Comparison of ENCODE assay signal across 16 cellular contexts in the genomic region with DNA sequence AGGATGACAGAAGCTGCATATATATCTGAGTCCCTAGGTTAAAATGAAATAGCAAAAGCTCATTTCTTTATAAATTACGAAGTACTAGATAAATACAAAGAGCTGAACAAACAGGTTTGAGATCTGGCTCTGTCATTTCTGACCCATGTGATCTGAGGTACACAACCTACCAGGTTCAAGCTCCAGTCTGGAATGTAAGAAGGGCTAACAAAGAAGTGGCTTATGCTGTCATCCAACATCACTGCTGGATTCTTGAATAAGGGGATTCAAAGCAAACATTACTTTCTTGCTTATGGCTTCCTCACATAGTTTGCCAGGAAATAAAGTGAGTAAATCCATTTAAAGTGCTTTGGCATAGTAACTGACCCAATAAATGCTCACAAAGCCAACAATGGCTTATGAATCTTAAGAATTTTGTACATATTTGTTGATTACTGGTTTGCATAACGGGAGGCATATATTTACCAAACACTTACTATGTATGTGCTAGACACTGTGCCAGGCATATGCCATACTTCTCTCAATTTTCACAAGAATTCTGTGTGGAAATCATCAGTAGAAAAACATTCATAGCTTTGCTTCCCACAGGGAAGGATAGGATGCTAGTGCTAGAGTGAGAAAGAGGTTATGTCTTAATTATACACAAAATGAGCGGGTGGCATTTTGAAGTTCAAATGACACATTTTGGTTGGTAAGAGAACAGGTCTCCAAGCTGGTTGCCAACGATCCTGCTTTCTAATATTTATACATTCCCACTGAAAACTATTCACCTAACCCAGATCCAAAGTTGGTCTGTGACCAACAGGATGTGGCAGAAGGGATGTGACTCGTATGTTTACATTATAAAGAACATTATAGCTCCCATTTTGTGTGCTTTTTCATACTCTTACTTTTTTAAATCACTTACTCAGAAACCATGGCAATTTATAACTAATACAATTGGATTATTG. TPM values are rescaled to one million over a fixed set of nuclear protein-coding genes. Genes with fewer than 3 reads are reported as not detected.
DNase-seq lines count a peak whose midpoint lies in the region; ATAC-seq and TF ChIP-seq lines count a peak whose summit lies in the region.
"Had no signal": no experiment of that assay in that cellular context is flagged by ENCODE, and none has a peak within 500 bp of the region (broad histone marks: within the 10 kb centered on the region; RNA-seq: fewer than 3 reads in every experiment).

No MANE protein-coding gene starts in this region.

- dilution Hi-C loops in mammary epithelial cell (cut with HindIII; ENCODE audit: low sequenced_read_pairs) = no loop called here

- no peak for ATAC-seq in omental fat pad (ENCODE audit: low FRiP score)
- ATAC-seq: gastroesophageal sphincter, mucosa of descending colon, Right ventricle myocardium inferior had no signal

- H3K27me3 ChIP-seq in mammary epithelial cell (ENCODE audit: insufficient read depth, low read length) (no peaks in the 10 kb centered on the region), colonic mucosa (no peaks in the 10 kb centered on the region)
- H3K27me3 ChIP-seq: gastroesophageal sphincter had no signal

- no peak overlapping the region for H2AFZ ChIP-seq in mammary epithelial cell (ENCODE audit: low read depth, low read length)

- WGBS in mammary epithelial cell (ENCODE audit: low coverage, missing lambda C conversion rate) = 76% methylated on average over 5 of the region's 5 CpGs

- CTCF ChIA-PET in mammary epithelial cell (lab: Charles Lee; ENCODE audit: low non-redundant PET) = no interaction called here

- peak; percentile 26 for DNase-seq in EL
- DNase-seq in LHCN-M2 (ENCODE audit: low read depth) = peak; percentile 46
- DNase-seq in mammary epithelial cell = peak; percentile 58
- DNase-seq in non-pigmented ciliary epithelial cell (ENCODE audit: low read depth) = peak; percentile 11
- DNase-seq in colonic mucosa = no peak
- DNase-seq in omental fat pad (ENCODE audit: low spot score) = no peak
- no peak for DNase-seq in DMS 273 treated with DMSO at 0.1 percent for 48 hours (lab: John Stamatoyannopoulos, UW)
- DNase-seq: activated CD4-positive, alpha-beta T cell treated with anti-CD3 and anti-CD28 coated beads, Interleukin-2, amount 50 U/mL, for 48 hours; DMS79; immature natural killer cell; Kasumi-1; mucosa of descending colon; NCI-H2081; T1000 had no signal

- no TSS peak for BruUV-seq in mammary epithelial cell (replicated peaks; lab: Mats Ljungman, UMichigan)

- H3K36me3 ChIP-seq in mammary epithelial cell (ENCODE audit: insufficient read depth, low read length) = peaks cover 9% of the 10 kb centered on the region
- H3K36me3 ChIP-seq in colonic mucosa = no peaks in the 10 kb centered on the region

- intact Hi-C loops in mammary epithelial cell (cut with micrococcal nuclease) = no loop called here
- intact Hi-C loops in colonic mucosa (cut with DNase I) = no loop called here

- peaks cover 18% of the 10 kb centered on the region for H3K4me1 ChIP-seq in mammary epithelial cell (ENCODE audit: insufficient read depth, low read length)
- H3K4me1 ChIP-seq in colonic mucosa = no peaks in the 10 kb centered on the region

- no peaks in the 10 kb centered on the region for H4K20me1 ChIP-seq in mammary epithelial cell (ENCODE audit: insufficient read depth, low read length)

- in situ Hi-C loops in mammary epithelial cell (cut with MboI; ENCODE audit: low sequenced_read_pairs in 2 of 2) = no loop called here

- no peak for TF ChIP-seq CTCF in mammary epithelial cell (conservative IDR thresholded peaks at IDR 0.05 in 1 of 2, IDR thresholded peaks at IDR 0.05 in 1 of 2; ENCODE audit: extremely low read depth in 1 of 2, insufficient read depth in 1 of 2, low read depth in 1 of 2, low read length in 2 of 2)
- TF ChIP-seq CTCF in colonic mucosa (IDR thresholded peaks at IDR 0.05) = no peak
- TF ChIP-seq CTCF in omental fat pad (IDR thresholded peaks at IDR 0.05) = no peak

- H3K9me3 ChIP-seq in mammary epithelial cell (replicated peaks; ENCODE audit: insufficient read depth, low read length) = no peaks in the 10 kb centered on the region
- no peaks in the 10 kb centered on the region for H3K9me3 ChIP-seq in colonic mucosa
- H3K9me3 ChIP-seq: gastroesophageal sphincter, mucosa of descending colon had no signal

- peak overlapping the region; percentile 31 for H3K4me2 ChIP-seq in mammary epithelial cell (ENCODE audit: insufficient read depth, low read depth, low read length)

- H3K27ac ChIP-seq in mammary epithelial cell (ENCODE audit: insufficient read depth, low read depth, low read length) (peak overlapping the region; percentile 70), colonic mucosa (no peak overlapping the region)
- H3K27ac ChIP-seq: gastroesophageal sphincter had no signal

- H3K4me3 ChIP-seq in mammary epithelial cell (replicated peaks in 1 of 3; ENCODE audit: insufficient read depth in 1 of 3, low read depth in 2 of 3, low read length in 3 of 3) = no peak overlapping the region
- no peak overlapping the region for H3K4me3 ChIP-seq in colonic mucosa
- H3K4me3 ChIP-seq: gastroesophageal sphincter, mucosa of descending colon had no signal

- H3K9ac ChIP-seq in mammary epithelial cell (ENCODE audit: insufficient read depth, low read length) = no peak overlapping the region
- no peak overlapping the region for H3K9ac ChIP-seq in colonic mucosa (ENCODE audit: low read depth in 2 of 2, low read length in 2 of 2)

- peaks cover 3% of the 10 kb centered on the region for H3K79me2 ChIP-seq in mammary epithelial cell (ENCODE audit: insufficient read depth, low read length)

RNA-seq across cellular contexts. Expression of gene CSPG5, which starts 38.7 kb away (rescaled TPM):
- total RNA-seq in LHCN-M2 (2014; rRNA removed) (0.19 and 0.29 TPM in 2 replicates), mammary epithelial cell (under 1 TPM; 0.50 to 0.99 TPM), colonic mucosa (under 1 TPM; 0.66 to 0.74 TPM), omental fat pad (1 to 10 TPM in 3 of 4 donors, under 1 TPM in 1; 0.47 to 4.7 (median 1.2) TPM)
- polyA plus RNA-seq in LHCN-M2 (2012) = 0.21 TPM
- 0.19 TPM for polyA plus RNA-seq in mammary epithelial cell
- not detected for polyA minus RNA-seq in mammary epithelial cell
- polyA plus RNA-seq: immature natural killer cell had no signal

Comparison
In these comparisons a context has a peak if more than half of its experiments do, and no peak if none do; other contexts are left out.
1. DNase-seq: peak in EL (single experiment), LHCN-M2 (single experiment), mammary epithelial cell (single experiment) and non-pigmented ciliary epithelial cell (single experiment); none in colonic mucosa (single experiment), omental fat pad (single experiment) and DMS 273 treated with DMSO at 0.1 percent for 48 hours (single experiment).